ENCODE assay signal across 2 cellular contexts in genomic region chr7:2164646-2165045, GRCh38.
TF ChIP-seq lines count a peak whose summit lies in the region.

No MANE protein-coding gene starts in this region.

TF ChIP-seq in SK-N-SH, 30 proteins besides CTCF, POLR2A, EP300 and RAD21 (continued from another document):
- no peak for TF ChIP-seq MAX (IDR thresholded peaks at IDR 0.05; ENCODE audit: low read depth)
- no peak for TF ChIP-seq TEAD4 (IDR thresholded peaks at IDR 0.05; ENCODE audit: borderline replicate concordance, insufficient read depth)
- TF ChIP-seq NFIC (IDR thresholded peaks at IDR 0.05; ENCODE audit: borderline replicate concordance): no peak
- TF ChIP-seq TCF12 (IDR thresholded peaks at IDR 0.05): no peak
- TF ChIP-seq MEF2A (IDR thresholded peaks at IDR 0.05; ENCODE audit: borderline replicate concordance, low read depth): no peak
- TF ChIP-seq EZH2phosphoT487 (IDR thresholded peaks at IDR 0.05; ENCODE audit: borderline replicate concordance, low read depth): no peak
- no peak for TF ChIP-seq CHD2 (IDR thresholded peaks at IDR 0.05; ENCODE audit: low read length, partially characterized antibody)
- TF ChIP-seq TAF1 (IDR thresholded peaks at IDR 0.05; ENCODE audit: borderline replicate concordance, low read depth, low read length): no peak
TF ChIP-seq in SK-N-SH: peak in this region for 0.

TF ChIP-seq in SK-N-SH treated with all-trans-retinoic acid at 6 μM for 48 hours, 23 proteins besides CTCF, POLR2A, EP300 and RAD21 (continued from another document):
- TF ChIP-seq TSHZ2 (CRISPR knock-in tag; IDR thresholded peaks at IDR 0.05) (no peak), ZFP3 (CRISPR knock-in tag; IDR thresholded peaks at IDR 0.05) (no peak), CSDC2 (CRISPR knock-in tag; IDR thresholded peaks at IDR 0.05) (no peak), TOX (CRISPR knock-in tag; IDR thresholded peaks at IDR 0.05; ENCODE audit: borderline replicate concordance) (no peak)
TF ChIP-seq in SK-N-SH treated with all-trans-retinoic acid at 6 μM for 48 hours: peak in this region for 0.
